27 cellular contexts compared by ENCODE assay signal in genomic region chr2:127653421-127654083, GRCh38. TPM values are rescaled to one million over a fixed set of nuclear protein-coding genes. Genes with fewer than 3 reads are reported as not detected.
A peak's percentile ranks its signal among the peaks of the same experiment; 100 is the strongest.
DNase-seq lines count a peak whose midpoint lies in the region; ATAC-seq and TF ChIP-seq lines count a peak whose summit lies in the region.
"Had no signal": no experiment of that assay in that cellular context is flagged by ENCODE, and none has a peak within 500 bp of the region (broad histone marks: within the 10 kb centered on the region; RNA-seq: fewer than 3 reads in every experiment).

No MANE protein-coding gene starts in this region.

- peaks cover 83% of the 10 kb centered on the region for H3K4me1 ChIP-seq in BLaER1
- peaks cover 98% of the 10 kb centered on the region for H3K4me1 ChIP-seq in left ventricle myocardium inferior
- H3K4me1 ChIP-seq: parathyroid adenoma had no signal

- DNase-seq in activated naive CD8-positive, alpha-beta T cell treated with anti-CD3 and anti-CD28 coated beads, Interleukin-2, amount 10 ng/mL, durations not matched to agents 7 days and 5 days: no peak
- DNase-seq in left ventricle myocardium inferior (peak; percentile 17), posterior vena cava (ENCODE audit: low spot score) (peak; percentile 71), NCI-H1436 (lab: John Stamatoyannopoulos, UW) (no peak), HK-2 (ENCODE audit: unreplicated experiment) (no peak), iPS-NIHi7 (ENCODE audit: extremely low spot score) (no peak)
- no peak for DNase-seq in activated CD4-positive, alpha-beta T cell treated with anti-CD3 and anti-CD28 coated beads, Interleukin-2, amount 50 U/mL, for 48 hours
- DNase-seq: activated CD4-positive, alpha-beta T cell treated with anti-CD3 and anti-CD28 coated beads for 4 hours; C1 segment of cervical spinal cord; hippocampal formation; islet precursor cell; naive B cell; NCI-H1417 treated with DMSO at 0.1 percent for 48 hours; NCI-H2171; OCI-M1; SHP77 treated with DMSO at 0.1 percent for 48 hours; stimulated activated CD4-positive, alpha-beta T cell treated with anti-CD3 and anti-CD28 coated beads, Interleukin-4, amount 100 ng/mL, for 1 hour; substantia nigra; T-helper 1 cell had no signal

- peak overlapping the region; percentile 38 for H3K27ac ChIP-seq in BLaER1
- peak overlapping the region; percentile 99 for H3K27ac ChIP-seq in left ventricle myocardium inferior (replicated peaks)
- H3K27ac ChIP-seq: parathyroid adenoma had no signal

- no peak for TF ChIP-seq CTCF in left ventricle myocardium inferior (IDR thresholded peaks at IDR 0.05; ENCODE audit: borderline replicate concordance)

- H3K9me3 ChIP-seq in BLaER1: no peaks in the 10 kb centered on the region
- no peaks in the 10 kb centered on the region for H3K9me3 ChIP-seq in left ventricle myocardium inferior (replicated peaks)

- intact Hi-C loops in left ventricle myocardium inferior (cut with micrococcal nuclease): no loop called here
- intact Hi-C loops in posterior vena cava (cut with DNase I): no loop called here

- H3K36me3 ChIP-seq in BLaER1 (no peaks in the 10 kb centered on the region), left ventricle myocardium inferior (peaks cover 63% of the 10 kb centered on the region)

- peak overlapping the region; percentile 42 for H3K27ac Mint-ChIP-seq in activated naive CD8-positive, alpha-beta T cell treated with anti-CD3 and anti-CD28 coated beads, Interleukin-2, amount 10 ng/mL, durations not matched to agents 7 days and 5 days
- H3K27ac Mint-ChIP-seq: activated T-helper 17 cell treated with anti-CD3 and anti-CD28 coated beads, Interleukin-2, amount 50 U/mL, for 72 hours had no signal

- peaks cover 7% of the 10 kb centered on the region for H3K4me1 Mint-ChIP-seq in activated naive CD8-positive, alpha-beta T cell treated with anti-CD3 and anti-CD28 coated beads, Interleukin-2, amount 10 ng/mL, durations not matched to agents 7 days and 5 days

- H3K4me3 Mint-ChIP-seq in activated naive CD8-positive, alpha-beta T cell treated with anti-CD3 and anti-CD28 coated beads, Interleukin-2, amount 10 ng/mL, durations not matched to agents 7 days and 5 days: no peak overlapping the region
- H3K4me3 Mint-ChIP-seq: activated T-helper 17 cell treated with anti-CD3 and anti-CD28 coated beads, Interleukin-2, amount 50 U/mL, for 72 hours; brain had no signal

- H3K9ac ChIP-seq in BLaER1: peak overlapping the region; percentile 48; the same call in 1 of the 2 replicates
- H3K9ac ChIP-seq: parathyroid adenoma had no signal

- H4K20me1 ChIP-seq in BLaER1: no peaks in the 10 kb centered on the region

- H3K27me3 ChIP-seq in BLaER1 (no peaks in the 10 kb centered on the region), left ventricle myocardium inferior (ENCODE audit: low read depth) (no peaks in the 10 kb centered on the region)

- peak overlapping the region; percentile 89 for H3K4me2 ChIP-seq in BLaER1
- H3K4me2 ChIP-seq: smooth muscle cell had no signal

- no peak overlapping the region for H3K4me3 ChIP-seq in BLaER1
- no peak overlapping the region for H3K4me3 ChIP-seq in left ventricle myocardium inferior
- H3K4me3 ChIP-seq: smooth muscle cell had no signal

- H3K9me3 Mint-ChIP-seq in activated naive CD8-positive, alpha-beta T cell treated with anti-CD3 and anti-CD28 coated beads, Interleukin-2, amount 10 ng/mL, durations not matched to agents 7 days and 5 days: no peaks in the 10 kb centered on the region
- H3K9me3 Mint-ChIP-seq: activated T-helper 17 cell treated with anti-CD3 and anti-CD28 coated beads, Interleukin-2, amount 50 U/mL, for 72 hours; brain; naive B cell had no signal

- no peaks in the 10 kb centered on the region for H3K36me3 Mint-ChIP-seq in activated naive CD8-positive, alpha-beta T cell treated with anti-CD3 and anti-CD28 coated beads, Interleukin-2, amount 10 ng/mL, durations not matched to agents 7 days and 5 days
- H3K36me3 Mint-ChIP-seq: brain, naive B cell had no signal

- no peak for ATAC-seq in activated naive CD8-positive, alpha-beta T cell treated with anti-CD3 and anti-CD28 coated beads, Interleukin-2, amount 10 ng/mL, durations not matched to agents 7 days and 5 days (ENCODE audit: low read depth)
- ATAC-seq: activated T-helper 17 cell treated with anti-CD3 and anti-CD28 coated beads, Interleukin-2, amount 50 U/mL, for 72 hours had no signal

- POLR2A ChIA-PET in activated naive CD8-positive, alpha-beta T cell treated with anti-CD3 and anti-CD28 coated beads, Interleukin-2, amount 10 ng/mL, durations not matched to agents 7 days and 5 days (lab: Charles Lee): no interaction called here

- no peaks in the 10 kb centered on the region for H3K27me3 Mint-ChIP-seq in activated naive CD8-positive, alpha-beta T cell treated with anti-CD3 and anti-CD28 coated beads, Interleukin-2, amount 10 ng/mL, durations not matched to agents 7 days and 5 days
- H3K27me3 Mint-ChIP-seq: activated T-helper 17 cell treated with anti-CD3 and anti-CD28 coated beads, Interleukin-2, amount 50 U/mL, for 72 hours; naive B cell had no signal

RNA-seq across cellular contexts. Expression of gene GPR17, which starts 7.6 kb away (rescaled TPM):
- total RNA-seq in activated naive CD8-positive, alpha-beta T cell treated with anti-CD3 and anti-CD28 coated beads, Interleukin-2, amount 10 ng/mL, durations not matched to agents 7 days and 5 days: not detected
- total RNA-seq in left ventricle myocardium inferior: 0.16 TPM
- total RNA-seq in posterior vena cava: under 1 TPM in 1 of 2 donors, not detected in 1; 0.10 TPM
- total RNA-seq: activated T-helper 17 cell treated with anti-CD3 and anti-CD28 coated beads, Interleukin-2, amount 50 U/mL, for 72 hours; endothelial cell of umbilical vein; fibroblast of villous mesenchyme; MCF 10A; smooth muscle cell had no signal

RNA-seq across cellular contexts. Expression of gene LIMS2, which starts 21.8 kb away (rescaled TPM):
- total RNA-seq in activated naive CD8-positive, alpha-beta T cell treated with anti-CD3 and anti-CD28 coated beads, Interleukin-2, amount 10 ng/mL, durations not matched to agents 7 days and 5 days: 10 to 100 TPM; 21.7 to 24.9 TPM
- total RNA-seq in left ventricle myocardium inferior (173 TPM), posterior vena cava (100 to 1,000 TPM; 210 to 235 TPM)
- total RNA-seq: MCF 10A had no signal

RNA-seq across cellular contexts. Expression of gene SFT2D3, which starts 47.7 kb away (rescaled TPM):
- total RNA-seq in activated naive CD8-positive, alpha-beta T cell treated with anti-CD3 and anti-CD28 coated beads, Interleukin-2, amount 10 ng/mL, durations not matched to agents 7 days and 5 days: 1 to 10 TPM; 7.5 to 8.7 TPM
- 2.9 TPM for total RNA-seq in left ventricle myocardium inferior
- total RNA-seq in posterior vena cava: 1 to 10 TPM; 4.3 to 4.7 TPM

Comparison
In these comparisons a context has a peak if more than half of its experiments do, and no peak if none do; other contexts are left out.
1. DNase-seq: peak in left ventricle myocardium inferior (single experiment) and posterior vena cava (single experiment); none in activated naive CD8-positive, alpha-beta T cell treated with anti-CD3 and anti-CD28 coated beads, Interleukin-2, amount 10 ng/mL, durations not matched to agents 7 days and 5 days (single experiment), NCI-H1436 (single experiment), HK-2 (single experiment), activated CD4-positive, alpha-beta T cell treated with anti-CD3 and anti-CD28 coated beads, Interleukin-2, amount 50 U/mL, for 48 hours (0 of 2) and iPS-NIHi7 (single experiment).